Comparison of ENCODE assay signal across 8 cellular contexts in the genomic region with DNA sequence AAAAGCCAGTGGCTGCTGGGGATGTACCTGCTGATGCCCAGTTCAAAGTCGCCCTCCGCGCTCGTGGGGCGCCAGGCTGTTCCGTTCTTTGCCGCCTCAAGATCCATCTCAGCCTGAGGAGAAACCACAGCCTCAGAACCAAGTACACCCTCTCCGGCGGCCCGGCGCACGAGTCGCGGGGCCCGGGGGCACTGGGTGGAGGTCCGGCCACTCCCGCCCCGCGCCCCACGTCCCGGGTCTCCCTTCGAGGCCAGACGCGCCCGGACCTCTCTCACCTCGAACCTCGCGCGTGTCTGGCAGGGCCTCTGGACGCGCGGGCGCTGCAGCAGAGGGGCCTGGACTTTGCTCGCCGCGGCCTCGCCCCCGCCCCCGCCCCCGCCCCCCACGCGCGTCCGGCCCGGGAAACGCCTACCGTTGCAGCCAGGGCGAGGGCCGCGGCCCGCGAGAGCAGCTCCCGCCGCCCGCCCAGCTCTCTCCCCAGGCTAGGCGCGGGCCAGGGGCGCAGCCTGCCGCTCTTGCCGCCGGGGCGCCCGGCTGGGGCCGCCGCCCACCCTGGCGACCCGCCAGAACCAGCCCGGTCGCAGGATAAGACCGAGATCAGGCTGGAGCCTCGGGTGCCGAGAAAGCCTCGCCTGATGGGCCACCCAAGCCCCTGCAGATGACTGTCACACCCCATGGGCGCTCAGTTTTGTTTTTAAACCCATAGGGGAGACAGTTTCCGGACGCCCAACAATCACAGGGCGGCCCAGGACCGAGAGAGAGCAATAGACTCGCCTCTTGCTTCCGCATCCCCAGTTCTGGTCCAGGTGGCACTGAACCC. TPM values are rescaled to one million over a fixed set of nuclear protein-coding genes. Genes with fewer than 3 reads are reported as not detected.
DNase-seq lines count a peak whose midpoint lies in the region; TF ChIP-seq lines count a peak whose summit lies in the region.

A gene (minus strand): TSS at position 322 of the 820 bp plus-strand sequence. CDS start 215 bp downstream, at position 107.

- H3K36me3 Mint-ChIP-seq in progenitor cell of endocrine pancreas (ENCODE audit: insufficient read depth) = no peaks in the 10 kb centered on the region

- no peaks in the 10 kb centered on the region for H3K4me1 Mint-ChIP-seq in progenitor cell of endocrine pancreas (ENCODE audit: low read depth)

- H3K27me3 Mint-ChIP-seq in progenitor cell of endocrine pancreas = peaks cover 42% of the 10 kb centered on the region

- no peaks in the 10 kb centered on the region for H3K36me3 ChIP-seq in H7 (replicated peaks; ENCODE audit: control insufficient read depth, insufficient read depth, low read length)

- no peak within 1 kb of the TSS for H3K27ac Mint-ChIP-seq in progenitor cell of endocrine pancreas

- no peaks in the 10 kb centered on the region for H3K9me3 Mint-ChIP-seq in progenitor cell of endocrine pancreas (ENCODE audit: low read depth)

- DNase-seq in NCI-H1092 treated with DMSO at 0.1 percent for 48 hours (lab: John Stamatoyannopoulos, UW) (peak; percentile 5), NCI-H1092 (lab: John Stamatoyannopoulos, UW) (no peak), H7 (peak; percentile 66), SK-N-DZ (ENCODE audit: low spot score) (peak; percentile 10), germinal center (ENCODE audit: low spot score) (peak; percentile 31), progenitor cell of endocrine pancreas (ENCODE audit: low spot score, unreplicated experiment) (peak; percentile 13), NCI-H2029 (lab: John Stamatoyannopoulos, UW) (no peak)
- DNase-seq in stimulated activated CD4-positive, alpha-beta T cell treated with anti-CD3 and anti-CD28 coated beads, Interleukin-4, amount 100 ng/mL, for 1 hour = no peak

- H3K4me3 ChIP-seq in H7 (ENCODE audit: insufficient read depth, low read depth, low read length) = peak within 1 kb of the TSS; percentile 50

- peak within 1 kb of the TSS; percentile 55 for H3K4me3 Mint-ChIP-seq in progenitor cell of endocrine pancreas (ENCODE audit: low read depth)

- H3K27me3 ChIP-seq in H7 (ENCODE audit: control insufficient read depth, insufficient read depth, low read length) = peaks cover 28% of the 10 kb centered on the region

- TF ChIP-seq CTCF in progenitor cell of endocrine pancreas (IDR thresholded peaks at IDR 0.05; ENCODE audit: unreplicated experiment) = no peak

RNA-seq across cellular contexts. Expression of the gene that starts here (rescaled TPM):
- 0.69 and 0.85 TPM in 2 replicates for total RNA-seq in H7 (2014; rRNA removed; shearing (Covaris generic))
- 1.1 and 1.5 TPM in 2 replicates for polyA plus RNA-seq in SK-N-DZ (2014; cell fraction: cytosol; rRNA removed)
- 2.8 and 4.0 TPM in 2 replicates for polyA plus RNA-seq in SK-N-DZ (2014; cell fraction: nucleus; rRNA removed)
- total RNA-seq in progenitor cell of endocrine pancreas = 0.60 and 0.65 TPM in 2 replicates

Comparison
In these comparisons a context has a peak if more than half of its experiments do, and no peak if none do; other contexts are left out.
1. DNase-seq: peak in NCI-H1092 treated with DMSO at 0.1 percent for 48 hours (single experiment), SK-N-DZ (single experiment) and germinal center (single experiment); none in NCI-H1092 (single experiment), NCI-H2029 (single experiment) and stimulated activated CD4-positive, alpha-beta T cell treated with anti-CD3 and anti-CD28 coated beads, Interleukin-4, amount 100 ng/mL, for 1 hour (single experiment).
2. Peak in DNase-seq and H3K4me3 ChIP-seq in H7; RNA of the gene not detected or under 1 TPM.
3. Peak in DNase-seq in progenitor cell of endocrine pancreas; RNA of the gene not detected or under 1 TPM.